Comparison of ENCODE assay signal across 1 cellular context in genomic region chr3:47022540-47023161, GRCh38.
TF ChIP-seq lines count a peak whose summit lies in the region.

No MANE protein-coding gene starts in this region.

TF ChIP-seq in SK-N-SH treated with all-trans-retinoic acid at 6 μM for 48 hours, 23 proteins besides CTCF, POLR2A, EP300 and RAD21 (continued from another document):
- TF ChIP-seq TCF4 (CRISPR knock-in tag; IDR thresholded peaks at IDR 0.05; ENCODE audit: borderline replicate concordance) (no peak), BACH2 (CRISPR knock-in tag; IDR thresholded peaks at IDR 0.05; ENCODE audit: borderline replicate concordance) (no peak), GLIS3 (CRISPR knock-in tag; IDR thresholded peaks at IDR 0.05) (no peak), ZFP30 (CRISPR knock-in tag; IDR thresholded peaks at IDR 0.05) (no peak), ZNF8 (CRISPR knock-in tag; IDR thresholded peaks at IDR 0.05) (no peak), ARNTL (CRISPR knock-in tag; IDR thresholded peaks at IDR 0.05; ENCODE audit: borderline replicate concordance, low read depth) (no peak)
- TF ChIP-seq, protein P1, sequence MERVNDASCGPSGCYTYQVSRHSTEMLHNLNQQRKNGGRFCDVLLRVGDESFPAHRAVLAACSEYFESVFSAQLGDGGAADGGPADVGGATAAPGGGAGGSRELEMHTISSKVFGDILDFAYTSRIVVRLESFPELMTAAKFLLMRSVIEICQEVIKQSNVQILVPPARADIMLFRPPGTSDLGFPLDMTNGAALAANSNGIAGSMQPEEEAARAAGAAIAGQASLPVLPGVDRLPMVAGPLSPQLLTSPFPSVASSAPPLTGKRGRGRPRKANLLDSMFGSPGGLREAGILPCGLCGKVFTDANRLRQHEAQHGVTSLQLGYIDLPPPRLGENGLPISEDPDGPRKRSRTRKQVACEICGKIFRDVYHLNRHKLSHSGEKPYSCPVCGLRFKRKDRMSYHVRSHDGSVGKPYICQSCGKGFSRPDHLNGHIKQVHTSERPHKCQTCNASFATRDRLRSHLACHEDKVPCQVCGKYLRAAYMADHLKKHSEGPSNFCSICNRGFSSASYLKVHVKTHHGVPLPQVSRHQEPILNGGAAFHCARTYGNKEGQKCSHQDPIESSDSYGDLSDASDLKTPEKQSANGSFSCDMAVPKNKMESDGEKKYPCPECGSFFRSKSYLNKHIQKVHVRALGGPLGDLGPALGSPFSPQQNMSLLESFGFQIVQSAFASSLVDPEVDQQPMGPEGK (CRISPR knock-in tag; IDR thresholded peaks at IDR 0.05; ENCODE audit: borderline replicate concordance): no peak
TF ChIP-seq in SK-N-SH treated with all-trans-retinoic acid at 6 μM for 48 hours: peak in this region for 0.
